In the genomic region with DNA sequence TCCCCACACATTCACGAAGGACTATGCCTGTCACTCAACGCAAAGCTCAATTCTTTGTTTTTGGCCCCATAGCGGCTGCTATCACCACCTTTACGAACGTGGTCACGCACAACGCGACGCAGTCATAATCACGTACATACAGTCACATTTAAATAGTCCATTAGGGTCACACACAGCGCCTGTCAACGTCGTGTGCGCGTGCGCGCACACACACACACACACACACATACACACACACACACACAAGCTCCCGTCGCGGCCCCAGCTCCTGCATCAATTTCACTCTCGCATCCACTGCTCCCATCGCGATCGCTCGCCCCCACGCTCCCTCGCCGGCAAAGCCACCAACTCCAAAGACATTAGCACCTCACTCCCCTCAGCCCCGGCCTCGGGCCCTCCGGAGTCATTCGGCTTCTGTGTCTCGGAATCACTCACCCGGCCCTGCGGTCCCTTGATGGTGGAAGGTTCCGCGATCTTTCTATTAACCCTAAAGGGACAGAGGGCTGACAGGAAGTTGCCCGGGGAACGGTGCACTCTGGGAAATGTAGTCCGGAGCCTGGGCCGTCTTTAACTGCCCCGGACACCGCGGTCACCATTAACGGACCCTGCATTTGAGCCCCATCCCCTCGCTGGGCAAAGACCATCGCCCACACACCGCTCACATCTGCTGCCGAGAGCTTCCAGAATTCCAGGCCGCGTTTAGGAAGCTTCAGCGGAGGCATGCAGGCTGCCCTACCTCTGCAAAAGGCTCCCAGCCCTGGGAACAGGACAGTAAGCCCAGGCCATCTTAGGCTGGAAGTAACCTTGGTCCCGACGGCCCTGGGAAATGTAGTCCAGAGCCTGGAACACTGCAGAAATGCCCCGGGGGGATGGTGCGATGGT, we compare ENCODE assay signal across 1 cellular context.
A peak's percentile ranks its signal among the peaks of the same experiment; 100 is the strongest.
TF ChIP-seq lines count a peak whose summit lies in the region.

A gene (minus strand): TSS at position 486 of the 882 bp plus-strand sequence. CDS start 12,768 bp downstream, outside the sequence.

TF ChIP-seq in HepG2, 621 proteins besides CTCF, POLR2A, EP300 and RAD21 (continued from another document and continues in another):
- TF ChIP-seq, protein P1, sequence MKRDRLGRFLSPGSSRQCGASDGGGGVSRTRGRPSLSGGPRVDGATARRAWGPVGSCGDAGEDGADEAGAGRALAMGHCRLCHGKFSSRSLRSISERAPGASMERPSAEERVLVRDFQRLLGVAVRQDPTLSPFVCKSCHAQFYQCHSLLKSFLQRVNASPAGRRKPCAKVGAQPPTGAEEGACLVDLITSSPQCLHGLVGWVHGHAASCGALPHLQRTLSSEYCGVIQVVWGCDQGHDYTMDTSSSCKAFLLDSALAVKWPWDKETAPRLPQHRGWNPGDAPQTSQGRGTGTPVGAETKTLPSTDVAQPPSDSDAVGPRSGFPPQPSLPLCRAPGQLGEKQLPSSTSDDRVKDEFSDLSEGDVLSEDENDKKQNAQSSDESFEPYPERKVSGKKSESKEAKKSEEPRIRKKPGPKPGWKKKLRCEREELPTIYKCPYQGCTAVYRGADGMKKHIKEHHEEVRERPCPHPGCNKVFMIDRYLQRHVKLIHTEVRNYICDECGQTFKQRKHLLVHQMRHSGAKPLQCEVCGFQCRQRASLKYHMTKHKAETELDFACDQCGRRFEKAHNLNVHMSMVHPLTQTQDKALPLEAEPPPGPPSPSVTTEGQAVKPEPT (CRISPR knock-in tag; IDR thresholded peaks at IDR 0.05; ENCODE audit: low read depth), result no peak
- TF ChIP-seq U2AF1 (optimal IDR thresholded peaks at IDR 0.05; ENCODE audit: low read depth, low read length), result peak; percentile 86
- peak; percentile 50; the same call in 1 of the 2 replicates for TF ChIP-seq NKX3-1 (CRISPR knock-in tag; IDR thresholded peaks at IDR 0.05)
- TF ChIP-seq CCAR2 (optimal IDR thresholded peaks at IDR 0.05; ENCODE audit: low read depth, low read length), result no peak
- TF ChIP-seq GLI4 (CRISPR knock-in tag; IDR thresholded peaks at IDR 0.05; ENCODE audit: borderline replicate concordance), result peak; percentile 96
- peak; percentile 10; the same call in 1 of the 2 replicates for TF ChIP-seq ZNF607 (CRISPR knock-in tag; IDR thresholded peaks at IDR 0.05; ENCODE audit: borderline replicate concordance)
- no peak; the same call in 1 of the 2 replicates for TF ChIP-seq MED1 (CRISPR knock-in tag; IDR thresholded peaks at IDR 0.05)
- peak; percentile 85 for TF ChIP-seq SPEN (CRISPR knock-in tag; IDR thresholded peaks at IDR 0.05; ENCODE audit: low read depth)
- TF ChIP-seq SIX4 (CRISPR knock-in tag; IDR thresholded peaks at IDR 0.05), result no peak
- peak; percentile 40; the same call in 1 of the 2 replicates for TF ChIP-seq ZSCAN31 (CRISPR knock-in tag; IDR thresholded peaks at IDR 0.05; ENCODE audit: low read depth)
- TF ChIP-seq, protein P2, sequence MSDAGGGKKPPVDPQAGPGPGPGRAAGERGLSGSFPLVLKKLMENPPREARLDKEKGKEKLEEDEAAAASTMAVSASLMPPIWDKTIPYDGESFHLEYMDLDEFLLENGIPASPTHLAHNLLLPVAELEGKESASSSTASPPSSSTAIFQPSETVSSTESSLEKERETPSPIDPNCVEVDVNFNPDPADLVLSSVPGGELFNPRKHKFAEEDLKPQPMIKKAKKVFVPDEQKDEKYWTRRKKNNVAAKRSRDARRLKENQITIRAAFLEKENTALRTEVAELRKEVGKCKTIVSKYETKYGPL (CRISPR knock-in tag; IDR thresholded peaks at IDR 0.05), result no peak
- TF ChIP-seq, protein P3, sequence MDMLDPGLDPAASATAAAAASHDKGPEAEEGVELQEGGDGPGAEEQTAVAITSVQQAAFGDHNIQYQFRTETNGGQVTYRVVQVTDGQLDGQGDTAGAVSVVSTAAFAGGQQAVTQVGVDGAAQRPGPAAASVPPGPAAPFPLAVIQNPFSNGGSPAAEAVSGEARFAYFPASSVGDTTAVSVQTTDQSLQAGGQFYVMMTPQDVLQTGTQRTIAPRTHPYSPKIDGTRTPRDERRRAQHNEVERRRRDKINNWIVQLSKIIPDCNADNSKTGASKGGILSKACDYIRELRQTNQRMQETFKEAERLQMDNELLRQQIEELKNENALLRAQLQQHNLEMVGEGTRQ (IDR thresholded peaks at IDR 0.05; ENCODE audit: low read depth, low read length), result no peak
- TF ChIP-seq, protein P3 (CRISPR knock-in tag; IDR thresholded peaks at IDR 0.05; ENCODE audit: borderline replicate concordance), result no peak
- no peak; the same call in 1 of the 2 replicates for TF ChIP-seq ZC3H4 (CRISPR knock-in tag; IDR thresholded peaks at IDR 0.05; ENCODE audit: borderline replicate concordance)
- TF ChIP-seq ZNF841 (CRISPR knock-in tag; IDR thresholded peaks at IDR 0.05; ENCODE audit: borderline replicate concordance), result no peak
- TF ChIP-seq ZNF776 (CRISPR knock-in tag; IDR thresholded peaks at IDR 0.05), result no peak
- TF ChIP-seq, protein P4, sequence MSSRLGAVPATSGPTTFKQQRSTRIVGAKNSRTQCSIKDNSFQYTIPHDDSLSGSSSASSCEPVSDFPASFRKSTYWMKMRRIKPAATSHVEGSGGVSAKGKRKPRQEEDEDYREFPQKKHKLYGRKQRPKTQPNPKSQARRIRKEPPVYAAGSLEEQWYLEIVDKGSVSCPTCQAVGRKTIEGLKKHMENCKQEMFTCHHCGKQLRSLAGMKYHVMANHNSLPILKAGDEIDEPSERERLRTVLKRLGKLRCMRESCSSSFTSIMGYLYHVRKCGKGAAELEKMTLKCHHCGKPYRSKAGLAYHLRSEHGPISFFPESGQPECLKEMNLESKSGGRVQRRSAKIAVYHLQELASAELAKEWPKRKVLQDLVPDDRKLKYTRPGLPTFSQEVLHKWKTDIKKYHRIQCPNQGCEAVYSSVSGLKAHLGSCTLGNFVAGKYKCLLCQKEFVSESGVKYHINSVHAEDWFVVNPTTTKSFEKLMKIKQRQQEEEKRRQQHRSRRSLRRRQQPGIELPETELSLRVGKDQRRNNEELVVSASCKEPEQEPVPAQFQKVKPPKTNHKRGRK (CRISPR knock-in tag; IDR thresholded peaks at IDR 0.05), result no peak
- no peak for TF ChIP-seq NFE2L2 (IDR thresholded peaks at IDR 0.05; ENCODE audit: low read length)
- peak; percentile 93 for TF ChIP-seq NR2C2 (CRISPR knock-in tag; IDR thresholded peaks at IDR 0.05; ENCODE audit: borderline replicate concordance)
- TF ChIP-seq ZNF879 (CRISPR knock-in tag; IDR thresholded peaks at IDR 0.05), result peak; percentile 40; the same call in 1 of the 2 replicates
- no peak for TF ChIP-seq ONECUT2 (CRISPR knock-in tag; IDR thresholded peaks at IDR 0.05)
- TF ChIP-seq ZFY (CRISPR knock-in tag; IDR thresholded peaks at IDR 0.05), result peak; percentile 94
- TF ChIP-seq BHLHE40 (IDR thresholded peaks at IDR 0.05; ENCODE audit: low read length), result no peak
- peak; percentile 84 for TF ChIP-seq PHF8 (CRISPR knock-in tag; IDR thresholded peaks at IDR 0.05)
- peak; percentile 38; the same call in 1 of the 2 replicates for TF ChIP-seq ZNF816 (CRISPR knock-in tag; IDR thresholded peaks at IDR 0.05; ENCODE audit: borderline replicate concordance)
- TF ChIP-seq, protein P5, sequence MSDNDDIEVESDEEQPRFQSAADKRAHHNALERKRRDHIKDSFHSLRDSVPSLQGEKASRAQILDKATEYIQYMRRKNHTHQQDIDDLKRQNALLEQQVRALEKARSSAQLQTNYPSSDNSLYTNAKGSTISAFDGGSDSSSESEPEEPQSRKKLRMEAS (IDR thresholded peaks at IDR 0.05), result peak; percentile 9; the same call in 1 of the 2 replicates
- TF ChIP-seq ZNF446 (CRISPR knock-in tag; IDR thresholded peaks at IDR 0.05), result peak; percentile 16; the same call in 1 of the 2 replicates
- TF ChIP-seq ZNF564 (CRISPR knock-in tag; IDR thresholded peaks at IDR 0.05), result peak; percentile 82
- peak; percentile 86 for TF ChIP-seq SAP130 (CRISPR knock-in tag; IDR thresholded peaks at IDR 0.05; ENCODE audit: low read depth)
- peak; percentile 81 for TF ChIP-seq PHF20 (CRISPR knock-in tag; IDR thresholded peaks at IDR 0.05)
- TF ChIP-seq HOXA3 (CRISPR knock-in tag; IDR thresholded peaks at IDR 0.05), result peak; percentile 72
- TF ChIP-seq NAIF1 (CRISPR knock-in tag; IDR thresholded peaks at IDR 0.05; ENCODE audit: borderline replicate concordance), result peak; percentile 35; the same call in 1 of the 2 replicates
- TF ChIP-seq GPN1 (CRISPR knock-in tag; IDR thresholded peaks at IDR 0.05; ENCODE audit: borderline replicate concordance), result no peak
- TF ChIP-seq, protein P6, sequence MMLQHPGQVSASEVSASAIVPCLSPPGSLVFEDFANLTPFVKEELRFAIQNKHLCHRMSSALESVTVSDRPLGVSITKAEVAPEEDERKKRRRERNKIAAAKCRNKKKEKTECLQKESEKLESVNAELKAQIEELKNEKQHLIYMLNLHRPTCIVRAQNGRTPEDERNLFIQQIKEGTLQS (CRISPR knock-in tag; IDR thresholded peaks at IDR 0.05), result no peak
- TF ChIP-seq, protein P7, sequence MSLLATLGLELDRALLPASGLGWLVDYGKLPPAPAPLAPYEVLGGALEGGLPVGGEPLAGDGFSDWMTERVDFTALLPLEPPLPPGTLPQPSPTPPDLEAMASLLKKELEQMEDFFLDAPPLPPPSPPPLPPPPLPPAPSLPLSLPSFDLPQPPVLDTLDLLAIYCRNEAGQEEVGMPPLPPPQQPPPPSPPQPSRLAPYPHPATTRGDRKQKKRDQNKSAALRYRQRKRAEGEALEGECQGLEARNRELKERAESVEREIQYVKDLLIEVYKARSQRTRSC (CRISPR knock-in tag; IDR thresholded peaks at IDR 0.05; ENCODE audit: low read depth), result 0 out of 2 replicates have a peak, but pooled peaks have one; percentile 59
- TF ChIP-seq, protein P8, sequence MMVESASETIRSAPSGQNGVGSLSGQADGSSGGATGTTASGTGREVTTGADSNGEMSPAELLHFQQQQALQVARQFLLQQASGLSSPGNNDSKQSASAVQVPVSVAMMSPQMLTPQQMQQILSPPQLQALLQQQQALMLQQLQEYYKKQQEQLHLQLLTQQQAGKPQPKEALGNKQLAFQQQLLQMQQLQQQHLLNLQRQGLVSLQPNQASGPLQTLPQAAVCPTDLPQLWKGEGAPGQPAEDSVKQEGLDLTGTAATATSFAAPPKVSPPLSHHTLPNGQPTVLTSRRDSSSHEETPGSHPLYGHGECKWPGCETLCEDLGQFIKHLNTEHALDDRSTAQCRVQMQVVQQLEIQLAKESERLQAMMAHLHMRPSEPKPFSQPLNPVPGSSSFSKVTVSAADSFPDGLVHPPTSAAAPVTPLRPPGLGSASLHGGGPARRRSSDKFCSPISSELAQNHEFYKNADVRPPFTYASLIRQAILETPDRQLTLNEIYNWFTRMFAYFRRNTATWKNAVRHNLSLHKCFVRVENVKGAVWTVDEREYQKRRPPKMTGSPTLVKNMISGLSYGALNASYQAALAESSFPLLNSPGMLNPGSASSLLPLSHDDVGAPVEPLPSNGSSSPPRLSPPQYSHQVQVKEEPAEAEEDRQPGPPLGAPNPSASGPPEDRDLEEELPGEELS (CRISPR knock-in tag; IDR thresholded peaks at IDR 0.05), result 0 out of 2 replicates have a peak, but pooled peaks have one; percentile 43
- peak; percentile 95 for TF ChIP-seq ZNF143 (CRISPR knock-in tag; IDR thresholded peaks at IDR 0.05)
- TF ChIP-seq, protein P9, sequence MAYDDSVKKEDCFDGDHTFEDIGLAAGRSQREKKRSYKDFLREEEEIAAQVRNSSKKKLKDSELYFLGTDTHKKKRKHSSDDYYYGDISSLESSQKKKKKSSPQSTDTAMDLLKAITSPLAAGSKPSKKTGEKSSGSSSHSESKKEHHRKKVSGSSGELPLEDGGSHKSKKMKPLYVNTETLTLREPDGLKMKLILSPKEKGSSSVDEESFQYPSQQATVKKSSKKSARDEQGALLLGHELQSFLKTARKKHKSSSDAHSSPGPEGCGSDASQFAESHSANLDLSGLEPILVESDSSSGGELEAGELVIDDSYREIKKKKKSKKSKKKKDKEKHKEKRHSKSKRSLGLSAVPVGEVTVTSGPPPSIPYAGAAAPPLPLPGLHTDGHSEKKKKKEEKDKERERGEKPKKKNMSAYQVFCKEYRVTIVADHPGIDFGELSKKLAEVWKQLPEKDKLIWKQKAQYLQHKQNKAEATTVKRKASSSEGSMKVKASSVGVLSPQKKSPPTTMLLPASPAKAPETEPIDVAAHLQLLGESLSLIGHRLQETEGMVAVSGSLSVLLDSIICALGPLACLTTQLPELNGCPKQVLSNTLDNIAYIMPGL (CRISPR knock-in tag; IDR thresholded peaks at IDR 0.05; ENCODE audit: borderline replicate concordance in 1 of 2, low read depth in 1 of 2), result peak; percentile 59 to 70
- TF ChIP-seq, protein P10, sequence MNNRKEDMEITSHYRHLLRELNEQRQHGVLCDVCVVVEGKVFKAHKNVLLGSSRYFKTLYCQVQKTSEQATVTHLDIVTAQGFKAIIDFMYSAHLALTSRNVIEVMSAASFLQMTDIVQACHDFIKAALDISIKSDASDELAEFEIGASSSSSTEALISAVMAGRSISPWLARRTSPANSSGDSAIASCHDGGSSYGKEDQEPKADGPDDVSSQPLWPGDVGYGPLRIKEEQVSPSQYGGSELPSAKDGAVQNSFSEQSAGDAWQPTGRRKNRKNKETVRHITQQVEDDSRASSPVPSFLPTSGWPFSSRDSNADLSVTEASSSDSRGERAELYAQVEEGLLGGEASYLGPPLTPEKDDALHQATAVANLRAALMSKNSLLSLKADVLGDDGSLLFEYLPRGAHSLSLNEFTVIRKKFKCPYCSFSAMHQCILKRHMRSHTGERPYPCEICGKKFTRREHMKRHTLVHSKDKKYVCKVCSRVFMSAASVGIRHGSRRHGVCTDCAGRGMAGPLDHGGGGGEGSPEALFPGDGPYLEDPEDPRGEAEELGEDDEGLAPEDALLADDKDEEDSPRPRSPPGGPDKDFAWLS (CRISPR knock-in tag; IDR thresholded peaks at IDR 0.05; ENCODE audit: borderline replicate concordance), result no peak
- peak; percentile 64; the same call in 1 of the 2 replicates for TF ChIP-seq HIVEP1 (CRISPR knock-in tag; IDR thresholded peaks at IDR 0.05)
- TF ChIP-seq, protein P11, sequence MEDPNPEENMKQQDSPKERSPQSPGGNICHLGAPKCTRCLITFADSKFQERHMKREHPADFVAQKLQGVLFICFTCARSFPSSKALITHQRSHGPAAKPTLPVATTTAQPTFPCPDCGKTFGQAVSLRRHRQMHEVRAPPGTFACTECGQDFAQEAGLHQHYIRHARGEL (CRISPR knock-in tag; IDR thresholded peaks at IDR 0.05), result no peak
- TF ChIP-seq ZNF782 (CRISPR knock-in tag; IDR thresholded peaks at IDR 0.05; ENCODE audit: borderline replicate concordance), result no peak
- TF ChIP-seq TRIM24 (CRISPR knock-in tag; IDR thresholded peaks at IDR 0.05), result no peak
- peak; percentile 75 for TF ChIP-seq AGO1 (IDR thresholded peaks at IDR 0.05; ENCODE audit: low read depth, low read length, poor library complexity, severe bottlenecking)
